In the genomic region with DNA sequence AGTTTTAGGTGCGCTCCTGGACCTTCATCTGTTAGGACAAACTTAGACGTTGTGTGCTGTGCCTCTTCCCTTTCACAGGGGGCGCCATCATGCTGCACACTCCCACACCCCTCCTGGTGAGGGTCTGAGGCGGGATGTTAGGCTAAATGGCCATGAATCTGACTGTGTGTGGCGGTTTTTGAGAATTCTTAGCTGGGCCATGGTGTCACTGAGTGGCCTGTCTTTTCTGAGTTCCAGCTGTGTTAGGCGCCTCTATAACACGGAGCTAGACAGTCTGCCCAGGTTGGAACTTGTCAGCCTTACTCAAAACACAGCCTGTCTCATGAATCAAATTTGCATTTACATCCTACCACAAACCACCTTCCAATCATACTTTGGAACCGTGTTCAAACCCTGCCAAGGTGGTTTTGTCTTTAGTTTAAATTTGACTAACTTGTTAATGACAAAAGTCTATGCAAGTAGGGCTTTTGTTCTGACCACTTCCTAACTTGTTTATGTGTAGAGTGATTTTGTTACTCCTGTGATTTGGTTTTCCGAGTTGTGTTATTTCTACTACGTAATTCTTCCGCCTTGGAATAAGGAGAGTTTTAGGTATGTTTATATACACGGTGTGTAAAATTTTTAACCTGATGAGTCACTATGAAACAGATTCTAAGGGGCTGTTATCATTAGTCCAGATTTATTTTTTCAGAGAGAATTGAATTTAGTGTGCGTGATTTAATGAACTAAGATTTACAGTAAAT, we compare ENCODE assay signal across 8 cellular contexts. TPM values are rescaled to one million over a fixed set of nuclear protein-coding genes. Genes with fewer than 3 reads are reported as not detected.
DNase-seq lines count a peak whose midpoint lies in the region; ATAC-seq and TF ChIP-seq lines count a peak whose summit lies in the region.

No MANE protein-coding gene starts in this region.

- H3K9me3 Mint-ChIP-seq in chondrocyte (ENCODE audit: low read depth), result no peaks in the 10 kb centered on the region
- H3K9me3 Mint-ChIP-seq in neural crest cell, result no peaks in the 10 kb centered on the region

- no peaks in the 10 kb centered on the region for H3K9me2 ChIP-seq in SU-DHL-6 (replicated peaks; ENCODE audit: insufficient read depth, low read length)

- no peak for TF ChIP-seq EP300 in gastroesophageal sphincter (IDR thresholded peaks at IDR 0.05)

- H3K4me1 Mint-ChIP-seq in chondrocyte (ENCODE audit: low read depth), result peaks cover 57% of the 10 kb centered on the region
- peaks cover 46% of the 10 kb centered on the region for H3K4me1 Mint-ChIP-seq in neural crest cell

- H3K27ac Mint-ChIP-seq in chondrocyte (ENCODE audit: unreplicated experiment) (peak overlapping the region; percentile 79), neural crest cell (ENCODE audit: unreplicated experiment) (no peak overlapping the region)

- H3K36me3 Mint-ChIP-seq in chondrocyte (ENCODE audit: low read depth), result peaks cover 6% of the 10 kb centered on the region
- H3K36me3 Mint-ChIP-seq in neural crest cell (ENCODE audit: low read depth), result peaks cover 6% of the 10 kb centered on the region

- H3K9me3 ChIP-seq in SU-DHL-6 (ENCODE audit: insufficient read depth, low read length) (no peaks in the 10 kb centered on the region), gastroesophageal sphincter (no peaks in the 10 kb centered on the region)

- H3K27me3 Mint-ChIP-seq in chondrocyte (ENCODE audit: low read depth), result no peaks in the 10 kb centered on the region
- H3K27me3 Mint-ChIP-seq in neural crest cell (ENCODE audit: low read depth), result no peaks in the 10 kb centered on the region

- TF ChIP-seq CTCF in AG10803 (conservative IDR thresholded peaks at IDR 0.05; ENCODE audit: low read length) (peak; percentile 21; the same call in 1 of the 2 replicates), SU-DHL-6 (IDR thresholded peaks at IDR 0.05; ENCODE audit: insufficient read depth, low read length, poor library complexity, severe bottlenecking) (peak; percentile 40), chondrocyte (IDR thresholded peaks at IDR 0.05) (peak; percentile 77), neural crest cell (conservative IDR thresholded peaks at IDR 0.05) (peak; percentile 65), gastroesophageal sphincter (IDR thresholded peaks at IDR 0.05) (peak in 2 of 4 experiments; percentile 20 to 39)

- H3F3A ChIP-seq in SU-DHL-6 (ENCODE audit: insufficient read depth), result no peaks in the 10 kb centered on the region

- H3K27me3 ChIP-seq in SU-DHL-6 (ENCODE audit: low read length) (no peaks in the 10 kb centered on the region), gastroesophageal sphincter (no peaks in the 10 kb centered on the region)

- no peak overlapping the region for H3K4me2 ChIP-seq in SU-DHL-6 (ENCODE audit: low read depth, low read length, poor library complexity, severe bottlenecking)

- ATAC-seq in GM18870 (IDR thresholded peaks at IDR 0.05; ENCODE audit: unreplicated experiment) (peak; percentile 94), HG03039 (IDR thresholded peaks at IDR 0.05; ENCODE audit: unreplicated experiment) (peak; percentile 84), gastroesophageal sphincter (no peak)

- H3K36me3 ChIP-seq in SU-DHL-6 (ENCODE audit: low read length), result no peaks in the 10 kb centered on the region
- peaks cover 0 to 10% of the 10 kb centered on the region in 2 donors for H3K36me3 ChIP-seq in gastroesophageal sphincter

- no peak for TF ChIP-seq POLR2A in gastroesophageal sphincter (IDR thresholded peaks at IDR 0.05)

- no peaks in the 10 kb centered on the region for H3K79me2 ChIP-seq in SU-DHL-6 (ENCODE audit: insufficient read depth, low read length)

- H2AFZ ChIP-seq in SU-DHL-6 (ENCODE audit: low read depth, low read length, severe bottlenecking), result no peak overlapping the region

- no peaks in the 10 kb centered on the region; the same call in 1 of the 2 replicates for H4K20me1 ChIP-seq in SU-DHL-6 (ENCODE audit: low read depth, low read length)

- DNase-seq in AG10803 (ENCODE audit: low read depth) (no peak), chondrocyte (ENCODE audit: low spot score) (no peak), neural crest cell (ENCODE audit: low read depth, low spot score) (peak; percentile 31), NCI-H2196 (lab: John Stamatoyannopoulos, UW; ENCODE audit: unreplicated experiment) (no peak)

- H3K27ac ChIP-seq in SU-DHL-6 (ENCODE audit: low read depth, low read length) (no peak overlapping the region), gastroesophageal sphincter (no peak overlapping the region)

- H3K9ac ChIP-seq in SU-DHL-6 (ENCODE audit: low read length), result no peak overlapping the region

- no peak overlapping the region for H3K4me3 ChIP-seq in AG10803 (ENCODE audit: low read length)
- no peak overlapping the region for H3K4me3 ChIP-seq in SU-DHL-6 (ENCODE audit: insufficient read depth, low read length, poor library complexity, severe bottlenecking)
- no peak overlapping the region for H3K4me3 ChIP-seq in gastroesophageal sphincter

- peaks cover 8 to 52% (median 27%) of the 10 kb centered on the region in 3 donors for H3K4me1 ChIP-seq in gastroesophageal sphincter

- H3K4me3 Mint-ChIP-seq in chondrocyte (ENCODE audit: unreplicated experiment) (no peak overlapping the region), neural crest cell (no peak overlapping the region)

- WGBS in gastroesophageal sphincter (ENCODE audit: low coverage in 1 of 2), 2 donors, result 54 to 59% methylated on average over 13 of the region's 13 CpGs

RNA-seq across cellular contexts. Expression of gene ACVR1B, which starts 19.6 kb away (rescaled TPM):
- total RNA-seq in chondrocyte (9.9 to 10.6 TPM (median 10.0 TPM) in 3 replicates), neural crest cell (30.5 and 34.3 TPM in 2 replicates), gastroesophageal sphincter (10 to 100 TPM in 2 of 4 donors, 1 to 10 TPM in 2; 6.5 to 17.9 (median 10.5) TPM)

RNA-seq across cellular contexts. Expression of gene TAMALIN, which starts 35.7 kb away (rescaled TPM):
- total RNA-seq in chondrocyte (11.1 to 15.7 TPM (median 13.7 TPM) in 3 replicates), neural crest cell (23.2 and 24.2 TPM in 2 replicates), gastroesophageal sphincter (10 to 100 TPM; 11.8 to 18.0 (median 16.1) TPM)
